Comparison of ENCODE assay signal across 1 cellular context in genomic region chr3:100412897-100413590, GRCh38.
TF ChIP-seq lines count a peak whose summit lies in the region.

No MANE protein-coding gene starts in this region.

TF ChIP-seq in H1, 55 proteins besides CTCF, POLR2A, EP300 and RAD21:
- no peak for TF ChIP-seq CEBPB (IDR thresholded peaks at IDR 0.05; ENCODE audit: low read depth, low read length)
- no peak for TF ChIP-seq ZNF274 (IDR thresholded peaks at IDR 0.05; ENCODE audit: borderline replicate concordance, extremely low read depth, low read length)
- TF ChIP-seq TEAD4 (IDR thresholded peaks at IDR 0.05; ENCODE audit: low read depth, low read length), result no peak
- no peak for TF ChIP-seq RBBP5 (IDR thresholded peaks at IDR 0.05; ENCODE audit: borderline replicate concordance, low read depth, low read length)
- no peak for TF ChIP-seq TCF12 (IDR thresholded peaks at IDR 0.05; ENCODE audit: low read depth, low read length)
- TF ChIP-seq HDAC2 (IDR thresholded peaks at IDR 0.05; ENCODE audit: borderline replicate concordance in 1 of 2, low read depth in 2 of 2, low read length in 2 of 2), result no peak
- TF ChIP-seq SAP30 (IDR thresholded peaks at IDR 0.05; ENCODE audit: insufficient read depth, insufficient replicate concordance, low read length), result no peak
- no peak for TF ChIP-seq CTBP2 (IDR thresholded peaks at IDR 0.05; ENCODE audit: borderline replicate concordance, insufficient read depth, insufficient read length, low read length)
- no peak for TF ChIP-seq CBX8 (IDR thresholded peaks at IDR 0.05; ENCODE audit: borderline replicate concordance, low read depth, low read length)
- TF ChIP-seq EGR1 (IDR thresholded peaks at IDR 0.05; ENCODE audit: borderline replicate concordance, low read depth, low read length), result no peak
- TF ChIP-seq JUN (IDR thresholded peaks at IDR 0.05; ENCODE audit: low read depth, low read length), result no peak
